In genomic region chr9:99076030-99076429, GRCh38 we compare ENCODE assay signal across 23 cellular contexts. TPM values are rescaled to one million over a fixed set of nuclear protein-coding genes. Genes with fewer than 3 reads are reported as not detected.
A peak's percentile ranks its signal among the peaks of the same experiment; 100 is the strongest.
DNase-seq lines count a peak whose midpoint lies in the region; ATAC-seq, FAIRE-seq and TF ChIP-seq lines count a peak whose summit lies in the region.
"Had no signal": no experiment of that assay in that cellular context is flagged by ENCODE, and none has a peak within 500 bp of the region (broad histone marks: within the 10 kb centered on the region; RNA-seq: fewer than 3 reads in every experiment).

No MANE protein-coding gene starts in this region.

- no peak overlapping the region for H3K4me3 Mint-ChIP-seq in activated CD4-positive, alpha-beta T cell treated with anti-CD3 and anti-CD28 coated beads, Interleukin-2, amount 10 ng/mL, durations not matched to agents 7 days and 5 days
- H3K4me3 Mint-ChIP-seq in activated CD4-positive, alpha-beta T cell treated with anti-CD3 and anti-CD28 coated beads for 36 hours = no peak overlapping the region
- H3K4me3 Mint-ChIP-seq: activated naive CD4-positive, alpha-beta T cell treated with anti-CD3 and anti-CD28 coated beads for 36 hours had no signal

- no peak for TF ChIP-seq RAD21 in K562 (CRISPR knock-in tag; conservative IDR thresholded peaks at IDR 0.05 in 1 of 2, IDR thresholded peaks at IDR 0.05 in 1 of 2)

- no peak for TF ChIP-seq EP300 in K562 (IDR thresholded peaks at IDR 0.05; ENCODE audit: low read length)
- TF ChIP-seq EP300 in sigmoid colon (IDR thresholded peaks at IDR 0.05) = no peak

- H3K9me3 ChIP-seq in GM23248 (ENCODE audit: low read depth) = no peaks in the 10 kb centered on the region
- H3K9me3 ChIP-seq in K562 (replicated peaks; ENCODE audit: control insufficient read depth, insufficient read depth, low read depth, low read length) = 0 out of 2 replicates have a peak, but pooled peaks cover 2% of the 10 kb centered on the region
- no peaks in the 10 kb centered on the region for H3K9me3 ChIP-seq in sigmoid colon
- H3K9me3 ChIP-seq: BLaER1, pancreas, right lobe of liver, SJSA1, upper lobe of left lung had no signal

- no peaks in the 10 kb centered on the region for H3K9me1 ChIP-seq in K562 (ENCODE audit: control insufficient read depth, insufficient read depth, low read length)

- H3K79me2 ChIP-seq in GM23248 (ENCODE audit: insufficient read depth) = no peaks in the 10 kb centered on the region
- H3K79me2 ChIP-seq in K562 (ENCODE audit: control insufficient read depth, insufficient read depth, low read length) = peaks cover 10% of the 10 kb centered on the region; the same call in 2 of the 3 replicates

- peak overlapping the region; percentile 94 for H3K27ac Mint-ChIP-seq in activated CD4-positive, alpha-beta T cell treated with anti-CD3 and anti-CD28 coated beads, Interleukin-2, amount 10 ng/mL, durations not matched to agents 7 days and 5 days
- no peak overlapping the region for H3K27ac Mint-ChIP-seq in activated CD4-positive, alpha-beta T cell treated with anti-CD3 and anti-CD28 coated beads for 36 hours
- H3K27ac Mint-ChIP-seq: activated naive CD4-positive, alpha-beta T cell treated with anti-CD3 and anti-CD28 coated beads for 36 hours had no signal

- H3K36me3 Mint-ChIP-seq in activated CD4-positive, alpha-beta T cell treated with anti-CD3 and anti-CD28 coated beads, Interleukin-2, amount 10 ng/mL, durations not matched to agents 7 days and 5 days (ENCODE audit: low read depth) = no peaks in the 10 kb centered on the region
- H3K36me3 Mint-ChIP-seq in activated CD4-positive, alpha-beta T cell treated with anti-CD3 and anti-CD28 coated beads for 36 hours (ENCODE audit: low read depth) = no peaks in the 10 kb centered on the region

- intact Hi-C loops in activated CD4-positive, alpha-beta T cell treated with anti-CD3 and anti-CD28 coated beads for 36 hours (cut with DNase I, micrococcal nuclease) = loop anchor here in 1 of 2 experiments (2.0 kb wide), 1 partner anchor 17 kb away; no protein-coding TSS in a partner anchor
- intact Hi-C loops in K562 (cut with micrococcal nuclease) (loop anchor here (5.0 kb wide), 3 partner anchors 49 to 269 kb away; partner anchors contain the start of gene GALNT12), sigmoid colon (cut with DNase I) (no loop called here), posterior cingulate gyrus (cut with DNase I) (no loop called here)

- POLR2A ChIA-PET in activated CD4-positive, alpha-beta T cell treated with anti-CD3 and anti-CD28 coated beads, Interleukin-2, amount 10 ng/mL, durations not matched to agents 7 days and 5 days (lab: Charles Lee) = interaction anchor here (0.6 kb wide), 2 partner anchors 29 to 974 kb away, joined by 3 to 5 read pairs; partner anchors contain the start of gene TGFBR1
- POLR2A ChIA-PET in activated CD4-positive, alpha-beta T cell treated with anti-CD3 and anti-CD28 coated beads for 36 hours (lab: Charles Lee) = no interaction called here
- POLR2A ChIA-PET in K562 (lab: Yijun Ruan, JAX) = interaction anchor here (0.7 to 3.2 kb wide), 10 partner anchors 8 to 62 kb away, joined by 3 to 53 read pairs (median 8); partner anchors contain the start of gene TGFBR1

- peak overlapping the region; percentile 9; the same call in 1 of the 2 replicates for H2AFZ ChIP-seq in GM23248
- peak overlapping the region; percentile 77 for H2AFZ ChIP-seq in K562 (ENCODE audit: low read depth, low read length)

- H3F3A ChIP-seq in GM23248 (ENCODE audit: insufficient read depth) = peaks cover 7% of the 10 kb centered on the region; the same call in 1 of the 2 replicates

- H3K27me3 ChIP-seq in GM23248 (replicated peaks; ENCODE audit: insufficient read depth) = no peaks in the 10 kb centered on the region
- H3K27me3 ChIP-seq in K562 (ENCODE audit: control insufficient read depth in 2 of 2, insufficient read depth in 2 of 2, low read length in 2 of 2) = no peaks in the 10 kb centered on the region
- no peaks in the 10 kb centered on the region for H3K27me3 ChIP-seq in sigmoid colon
- H3K27me3 ChIP-seq: BLaER1, pancreas, right lobe of liver, SJSA1, upper lobe of left lung had no signal

- H3K27ac ChIP-seq in GM23248 (no peak overlapping the region), K562 (ENCODE audit: extremely low read depth, low read depth, low read length) (peak overlapping the region; percentile 96), sigmoid colon (no peak overlapping the region)
- H3K27ac ChIP-seq: BLaER1, pancreas, right lobe of liver had no signal

- no peak for FAIRE-seq in K562 (lab: Jason Lieb, UNC)
- FAIRE-seq: A204.1, colon, GM12878, islet of Langerhans, pancreas had no signal

- H3K4me1 ChIP-seq in GM23248 (ENCODE audit: insufficient read depth) (peaks cover 16% of the 10 kb centered on the region), K562 (replicated peaks in 1 of 2; ENCODE audit: control insufficient read depth in 2 of 2, insufficient read depth in 2 of 2, low read length in 2 of 2) (peaks cover 29 to 59% of the 10 kb centered on the region in 2 experiments), sigmoid colon (peaks cover 0 to 8% (median 5%) of the 10 kb centered on the region in 4 donors)
- H3K4me1 ChIP-seq: pancreas, right lobe of liver had no signal

- DNase-seq in activated CD4-positive, alpha-beta T cell treated with anti-CD3 and anti-CD28 coated beads, Interleukin-2, amount 10 ng/mL, durations not matched to agents 7 days and 5 days = no peak
- DNase-seq in activated CD4-positive, alpha-beta T cell treated with anti-CD3 and anti-CD28 coated beads for 36 hours = no peak
- no peak for DNase-seq in GM23248
- DNase-seq in K562 (ENCODE audit: extremely low read depth in 1 of 4, low spot score in 3 of 4) = peak in 1 of 4 experiments; percentile 49
- DNase-seq in sigmoid colon = peak; percentile 21
- no peak for DNase-seq in globus pallidus (ENCODE audit: low spot score)
- no peak for DNase-seq in posterior cingulate gyrus
- DNase-seq: MM.1S, NCI-H1694 treated with DMSO at 0.1 percent for 48 hours, pancreas, right lobe of liver had no signal

- no peaks in the 10 kb centered on the region for H3K27me3 Mint-ChIP-seq in activated CD4-positive, alpha-beta T cell treated with anti-CD3 and anti-CD28 coated beads, Interleukin-2, amount 10 ng/mL, durations not matched to agents 7 days and 5 days
- no peaks in the 10 kb centered on the region for H3K27me3 Mint-ChIP-seq in activated CD4-positive, alpha-beta T cell treated with anti-CD3 and anti-CD28 coated beads for 36 hours

- H3K4me1 Mint-ChIP-seq in activated CD4-positive, alpha-beta T cell treated with anti-CD3 and anti-CD28 coated beads, Interleukin-2, amount 10 ng/mL, durations not matched to agents 7 days and 5 days = peaks cover 43% of the 10 kb centered on the region
- H3K4me1 Mint-ChIP-seq in activated CD4-positive, alpha-beta T cell treated with anti-CD3 and anti-CD28 coated beads for 36 hours = peaks cover 24% of the 10 kb centered on the region

- ATAC-seq in activated CD4-positive, alpha-beta T cell treated with anti-CD3 and anti-CD28 coated beads for 36 hours = no peak
- ATAC-seq in K562 (0 out of 3 replicates have a peak, but pooled peaks have one; percentile 2), GM21786 (IDR thresholded peaks at IDR 0.05; ENCODE audit: unreplicated experiment) (no peak)
- ATAC-seq: HCT116, Panc1 had no signal

- H3K4me2 ChIP-seq in GM23248 (ENCODE audit: unreplicated experiment) (no peak overlapping the region), K562 (ENCODE audit: insufficient read depth, low read length) (peak overlapping the region; percentile 40)

- CTCF ChIA-PET in activated CD4-positive, alpha-beta T cell treated with anti-CD3 and anti-CD28 coated beads, Interleukin-2, amount 10 ng/mL, durations not matched to agents 7 days and 5 days (lab: Charles Lee) = interaction anchor here (1.1 to 1.2 kb wide), 2 partner anchors 14 to 18 kb away, joined by 4 to 5 read pairs; no protein-coding TSS in a partner anchor
- CTCF ChIA-PET in activated CD4-positive, alpha-beta T cell treated with anti-CD3 and anti-CD28 coated beads for 36 hours (lab: Charles Lee) = no interaction called here
- CTCF ChIA-PET in K562 (lab: Yijun Ruan, JAX; ENCODE audit: low intra/inter-chr PET ratio) = no interaction called here

- H3K4me3 ChIP-seq in GM23248 = no peak overlapping the region
- no peak overlapping the region for H3K4me3 ChIP-seq in K562
- H3K4me3 ChIP-seq in sigmoid colon = no peak overlapping the region
- H3K4me3 ChIP-seq: BLaER1, GM12878, lung, pancreas, right lobe of liver, SJSA1, upper lobe of left lung had no signal

- H3K9ac ChIP-seq in GM23248 (no peak overlapping the region), K562 (ENCODE audit: insufficient read depth in 1 of 2, low read depth in 2 of 2, low read length in 2 of 2) (peak overlapping the region in 1 of 2 experiments; percentile 95; a peak in 2 of 4 replicates)
- H3K9ac ChIP-seq: BLaER1 had no signal

- TF ChIP-seq CTCF in K562 (IDR thresholded peaks at IDR 0.05 in 2 of 3, conservative IDR thresholded peaks at IDR 0.05 in 1 of 3; ENCODE audit: insufficient read depth in 2 of 3, low read depth in 1 of 3, low read length in 3 of 3) = no peak
- no peak for TF ChIP-seq CTCF in sigmoid colon (IDR thresholded peaks at IDR 0.05)

- no peaks in the 10 kb centered on the region for H3K36me3 ChIP-seq in GM23248 (ENCODE audit: low read depth)
- H3K36me3 ChIP-seq in K562 (ENCODE audit: control insufficient read depth, insufficient read depth, low read length) = no peaks in the 10 kb centered on the region
- H3K36me3 ChIP-seq in sigmoid colon = no peaks in the 10 kb centered on the region
- H3K36me3 ChIP-seq: BLaER1, pancreas, right lobe of liver, SJSA1, upper lobe of left lung had no signal

- no TSS peak for BruUV-seq in K562 (replicated peaks; lab: Mats Ljungman, UMichigan)

- WGBS in GM23248 (ENCODE audit: low coverage in 1 of 2, low lambda C conversion rate in 2 of 2, missing lambda C conversion rate in 2 of 2), 2 experiments = 87 to 90% methylated on average over 4 of the region's 4 CpGs
- 17% methylated on average over 4 of the region's 4 CpGs for WGBS in K562 (ENCODE audit: insufficient coverage, low coverage, missing lambda C conversion rate)
- 93 to 94% methylated on average over 4 of the region's 4 CpGs for WGBS in sigmoid colon, 2 donors

- in situ Hi-C loops in GM23248 (cut with MboI) = no loop called here
- in situ Hi-C loops in K562 (cut with MboI) = no loop called here

- no peaks in the 10 kb centered on the region for H3K9me2 ChIP-seq in GM23248 (ENCODE audit: insufficient read depth)

- no peaks in the 10 kb centered on the region for H4K20me1 ChIP-seq in GM23248 (ENCODE audit: insufficient read depth)
- H4K20me1 ChIP-seq in K562 (replicated peaks; ENCODE audit: control insufficient read depth, insufficient read depth, low read length) = no peaks in the 10 kb centered on the region
- H4K20me1 ChIP-seq: BLaER1 had no signal

- H3K9me3 Mint-ChIP-seq in activated CD4-positive, alpha-beta T cell treated with anti-CD3 and anti-CD28 coated beads, Interleukin-2, amount 10 ng/mL, durations not matched to agents 7 days and 5 days = no peaks in the 10 kb centered on the region
- H3K9me3 Mint-ChIP-seq in activated CD4-positive, alpha-beta T cell treated with anti-CD3 and anti-CD28 coated beads for 36 hours (ENCODE audit: low read depth) = no peaks in the 10 kb centered on the region
- H3K9me3 Mint-ChIP-seq: activated naive CD4-positive, alpha-beta T cell treated with anti-CD3 and anti-CD28 coated beads for 36 hours had no signal

- TF ChIP-seq POLR2A in K562 (conservative IDR thresholded peaks at IDR 0.05) (no peak), sigmoid colon (IDR thresholded peaks at IDR 0.05) (no peak)

RNA-seq across cellular contexts. Expression of gene TGFBR1, which starts 28.9 kb away (rescaled TPM):
- total RNA-seq in activated CD4-positive, alpha-beta T cell treated with anti-CD3 and anti-CD28 coated beads, Interleukin-2, amount 10 ng/mL, durations not matched to agents 7 days and 5 days = 10 to 100 TPM; 60.7 to 71.2 TPM
- total RNA-seq in activated CD4-positive, alpha-beta T cell treated with anti-CD3 and anti-CD28 coated beads for 36 hours = 10 to 100 TPM; 18.6 to 19.3 TPM
- 73.9 and 75.1 TPM in 2 replicates for total RNA-seq in GM23248 (2014; rRNA removed; shearing (Covaris generic))
- polyA plus RNA-seq in GM23248 (2016; fragmentation: Nextera tagmentation; extraction: Ambion mirVana) = 41.0 and 46.3 TPM in 2 replicates
- total RNA-seq in K562 (2011; cell fraction: chromatin; rRNA removed; ENCODE audit: low replicate concordance) = 128 and 138 TPM in 2 replicates
- total RNA-seq in K562 (2011; cell fraction: nucleolus; rRNA removed) = 54.0 and 59.5 TPM in 2 replicates
- 105 and 166 TPM in 2 replicates for total RNA-seq in K562 (2011; cell fraction: nucleoplasm; rRNA removed)
- total RNA-seq in K562 (2014; rRNA removed) = 22.0 and 23.8 TPM in 2 replicates
- total RNA-seq in K562 (2014; rRNA removed; fragmentation: Illumina TruSeq; extraction: Trizol) = 43.7 and 52.6 TPM in 2 replicates
- total RNA-seq in K562 (2015; rRNA removed; fragmentation: Illumina TruSeq; extraction: Trizol) = 39.6 and 42.7 TPM in 2 replicates
- total RNA-seq in K562 (2021) = 47.1 and 51.9 TPM in 2 replicates
- polyA plus RNA-seq in K562 (2011; rRNA removed) = 60.6 and 62.4 TPM in 2 replicates
- 26.0 and 33.7 TPM in 2 replicates for polyA plus RNA-seq in K562 (2011; cell fraction: cytosol; rRNA removed)
- polyA plus RNA-seq in K562 (2011; cell fraction: nucleus; rRNA removed) = 34.5 and 36.0 TPM in 2 replicates
- 21.8 and 26.0 TPM in 2 replicates for polyA plus RNA-seq in K562 (2012)
- polyA plus RNA-seq in K562 (2014; fragmentation: Illumina TruSeq; extraction: Trizol) = 21.0 and 22.9 TPM in 2 replicates
- polyA plus RNA-seq in K562 (2014; fragmentation: Nextera tagmentation; extraction: Ambion mirVana) = 10 to 100 TPM; 15.9 to 57.6 TPM
- 14.0 and 15.5 TPM in 2 replicates for polyA plus RNA-seq in K562 (2014; rRNA removed)
- polyA minus RNA-seq in K562 (2011; rRNA and poly(A)+ RNA removed) = 200 and 204 TPM in 2 replicates
- 71.2 and 76.9 TPM in 2 replicates for polyA minus RNA-seq in K562 (2011; cell fraction: cytosol; rRNA and poly(A)+ RNA removed)
- polyA minus RNA-seq in K562 (2011; cell fraction: nucleus; rRNA and poly(A)+ RNA removed) = 21.1 and 40.8 TPM in 2 replicates
- total RNA-seq in sigmoid colon = 10 to 100 TPM; 48.4 to 84.3 (median 62.5) TPM
- 1 to 10 TPM; 3.9 to 8.5 (median 4.2) TPM for polyA plus RNA-seq in sigmoid colon
